8 cellular contexts compared by ENCODE assay signal in genomic region chr11:536841-537621, GRCh38. TPM values are rescaled to one million over a fixed set of nuclear protein-coding genes. Genes with fewer than 3 reads are reported as not detected.
DNase-seq lines count a peak whose midpoint lies in the region; ATAC-seq and TF ChIP-seq lines count a peak whose summit lies in the region.

Gene LRRC56 (plus strand): TSS chr11:537527. CDS start chr11:540685, 3,158 bp downstream.

- intact Hi-C loops in A673 (cut with micrococcal nuclease; ENCODE audit: unreplicated experiment): no loop called here

- peak within 1 kb of the TSS; percentile 93 for H3K27ac Mint-ChIP-seq in activated CD8-positive, alpha-beta T cell treated with anti-CD3 and anti-CD28 coated beads, Interleukin-2, amount 10 ng/mL, durations not matched to agents 7 days and 5 days

- no peaks in the 10 kb centered on the region for H3K9me3 ChIP-seq in A673 (ENCODE audit: low read depth, low read length, poor library complexity, severe bottlenecking)
- H3K9me3 ChIP-seq in effector memory CD4-positive, alpha-beta T cell (ENCODE audit: control insufficient read depth, low read length): no peaks in the 10 kb centered on the region
- H3K9me3 ChIP-seq in mononuclear cell (ENCODE audit: low read depth, low read length): no peaks in the 10 kb centered on the region

- DNase-seq in A673 (ENCODE audit: low spot score): peak; percentile 93
- DNase-seq in NCI-H526 (lab: John Stamatoyannopoulos, UW): peak; percentile 92 to 99
- DNase-seq in activated CD8-positive, alpha-beta T cell treated with anti-CD3 and anti-CD28 coated beads, Interleukin-2, amount 10 ng/mL, durations not matched to agents 7 days and 5 days: peak; percentile 91
- DNase-seq in effector memory CD4-positive, alpha-beta T cell: peak; percentile 90 to 94 (median 91)
- DNase-seq in stimulated activated CD8-positive, alpha-beta memory T cell treated with anti-CD3 and anti-CD28 coated beads, Interleukin-4, amount 100 ng/mL, for 1 hour (ENCODE audit: low read depth in 2 of 2, low spot score in 1 of 2): peak; percentile 82 to 86

- peaks cover 17% of the 10 kb centered on the region for H3K4me1 ChIP-seq in A673 (ENCODE audit: insufficient read depth, low read length, poor library complexity, severe bottlenecking)
- H3K4me1 ChIP-seq in effector memory CD4-positive, alpha-beta T cell (ENCODE audit: control insufficient read depth, insufficient read depth, low read length, poor library complexity, severe bottlenecking): peaks cover 33% of the 10 kb centered on the region
- H3K4me1 ChIP-seq in mononuclear cell (ENCODE audit: insufficient read depth, low read length): peaks cover 42% of the 10 kb centered on the region

- peaks cover 11% of the 10 kb centered on the region for H3K36me3 ChIP-seq in A673 (ENCODE audit: insufficient read depth, low read length, poor library complexity, severe bottlenecking)
- H3K36me3 ChIP-seq in effector memory CD4-positive, alpha-beta T cell (ENCODE audit: control insufficient read depth, insufficient read depth, low read length): peaks cover 12% of the 10 kb centered on the region

- no peak for TF ChIP-seq CTCF in A673 (conservative IDR thresholded peaks at IDR 0.05; ENCODE audit: low read depth, low read length)

- H3K4me1 Mint-ChIP-seq in activated CD8-positive, alpha-beta T cell treated with anti-CD3 and anti-CD28 coated beads, Interleukin-2, amount 10 ng/mL, durations not matched to agents 7 days and 5 days (ENCODE audit: low read depth): peaks cover 26% of the 10 kb centered on the region

- CTCF ChIA-PET in A673 (lab: Charles Lee): no interaction called here
- CTCF ChIA-PET in activated CD8-positive, alpha-beta T cell treated with anti-CD3 and anti-CD28 coated beads, Interleukin-2, amount 10 ng/mL, durations not matched to agents 7 days and 5 days (lab: Charles Lee): interaction anchor here (1.0 to 1.9 kb wide), 4 partner anchors 17 to 189 kb away, joined by 5 to 15 read pairs (median 9); no protein-coding TSS in a partner anchor

- ATAC-seq in GM18873 (IDR thresholded peaks at IDR 0.05; ENCODE audit: low FRiP score, unreplicated experiment) (peak; percentile 54), HG03159 (IDR thresholded peaks at IDR 0.05; ENCODE audit: unreplicated experiment) (peak; percentile 61)
- ATAC-seq in activated CD8-positive, alpha-beta T cell treated with anti-CD3 and anti-CD28 coated beads, Interleukin-2, amount 10 ng/mL, durations not matched to agents 7 days and 5 days: peak; percentile 40

- no TSS peak for BruUV-seq in A673 (replicated peaks; lab: Mats Ljungman, UMichigan)

- H3K4me3 ChIP-seq in A673 (ENCODE audit: low read depth, low read length, poor library complexity, severe bottlenecking): peak within 1 kb of the TSS; percentile 71
- H3K4me3 ChIP-seq in effector memory CD4-positive, alpha-beta T cell (ENCODE audit: insufficient read depth, low read depth, low read length, poor library complexity, severe bottlenecking): peak within 1 kb of the TSS; percentile 68
- peak within 1 kb of the TSS; percentile 57 for H3K4me3 ChIP-seq in mononuclear cell (ENCODE audit: low read length)

- peak within 1 kb of the TSS; percentile 93 for H3K27ac ChIP-seq in A673 (ENCODE audit: low read depth, low read length, poor library complexity, severe bottlenecking)
- peak within 1 kb of the TSS; percentile 84 for H3K27ac ChIP-seq in effector memory CD4-positive, alpha-beta T cell (ENCODE audit: insufficient read depth, low read length, poor library complexity, severe bottlenecking)

- no peaks in the 10 kb centered on the region for H3K27me3 Mint-ChIP-seq in activated CD8-positive, alpha-beta T cell treated with anti-CD3 and anti-CD28 coated beads, Interleukin-2, amount 10 ng/mL, durations not matched to agents 7 days and 5 days (ENCODE audit: low read depth)

- peak within 1 kb of the TSS; percentile 88 for H3K4me3 Mint-ChIP-seq in activated CD8-positive, alpha-beta T cell treated with anti-CD3 and anti-CD28 coated beads, Interleukin-2, amount 10 ng/mL, durations not matched to agents 7 days and 5 days

- H3K36me3 Mint-ChIP-seq in activated CD8-positive, alpha-beta T cell treated with anti-CD3 and anti-CD28 coated beads, Interleukin-2, amount 10 ng/mL, durations not matched to agents 7 days and 5 days (ENCODE audit: low read depth): peaks cover 2% of the 10 kb centered on the region

- H3K9me3 Mint-ChIP-seq in activated CD8-positive, alpha-beta T cell treated with anti-CD3 and anti-CD28 coated beads, Interleukin-2, amount 10 ng/mL, durations not matched to agents 7 days and 5 days (ENCODE audit: insufficient read depth): no peaks in the 10 kb centered on the region

- POLR2A ChIA-PET in A673 (lab: Charles Lee; ENCODE audit: low non-redundant PET): no interaction called here
- POLR2A ChIA-PET in activated CD8-positive, alpha-beta T cell treated with anti-CD3 and anti-CD28 coated beads, Interleukin-2, amount 10 ng/mL, durations not matched to agents 7 days and 5 days (lab: Charles Lee): interaction anchor here (1.0 to 1.6 kb wide), 4 partner anchors 32 to 250 kb away, joined by 3 to 5 read pairs (median 4); no protein-coding TSS in a partner anchor

- H3K27me3 ChIP-seq in A673 (replicated peaks; ENCODE audit: insufficient read depth, low read depth, low read length, poor library complexity) (no peaks in the 10 kb centered on the region), mononuclear cell (ENCODE audit: insufficient read depth, low read length) (no peaks in the 10 kb centered on the region)
- no peaks in the 10 kb centered on the region for H3K27me3 ChIP-seq in effector memory CD4-positive, alpha-beta T cell (replicated peaks; ENCODE audit: control insufficient read depth, insufficient read depth, low read length, poor library complexity, severe bottlenecking)

RNA-seq across cellular contexts. Expression of gene LRRC56, which starts in this region (rescaled TPM):
- total RNA-seq in A673 (2021): 2.1 and 2.5 TPM in 2 replicates
- total RNA-seq in activated CD8-positive, alpha-beta T cell treated with anti-CD3 and anti-CD28 coated beads, Interleukin-2, amount 10 ng/mL, durations not matched to agents 7 days and 5 days: 1 to 10 TPM; 1.9 to 2.2 TPM
- total RNA-seq in mononuclear cell: 0.94 TPM

Comparison
In these comparisons a context has a peak if more than half of its experiments do, and no peak if none do; other contexts are left out.
1. Peak in every context shown above with its lines: DNase-seq, ATAC-seq, H3K4me3 ChIP-seq and H3K27ac ChIP-seq.